8 cellular contexts compared by ENCODE assay signal in genomic region chr19:16367269-16367683, GRCh38. TPM values are rescaled to one million over a fixed set of nuclear protein-coding genes. Genes with fewer than 3 reads are reported as not detected.
DNase-seq lines count a peak whose midpoint lies in the region; ATAC-seq and TF ChIP-seq lines count a peak whose summit lies in the region.

No MANE protein-coding gene starts in this region.

- TF ChIP-seq POLR2A in gastroesophageal sphincter (IDR thresholded peaks at IDR 0.05), result no peak

- peak overlapping the region; percentile 99 for H3K4me2 ChIP-seq in KMS-11

- no peaks in the 10 kb centered on the region for H3K79me2 ChIP-seq in KMS-11 (ENCODE audit: insufficient read depth, low read depth)

- H2AFZ ChIP-seq in KMS-11 (ENCODE audit: low read depth), result no peak overlapping the region

- peaks cover 20% of the 10 kb centered on the region for H3K4me1 Mint-ChIP-seq in activated naive CD4-positive, alpha-beta T cell treated with anti-CD3 and anti-CD28 coated beads, Interleukin-2, amount 50 U/mL, for 24 hours
- H3K4me1 Mint-ChIP-seq in stimulated activated naive CD8-positive, alpha-beta T cell treated with anti-CD3 and anti-CD28 coated beads, Interleukin-15, amount 100 ng/mL, for 72 hours, result no peaks in the 10 kb centered on the region

- peak overlapping the region; percentile 83 for H3K4me3 Mint-ChIP-seq in activated naive CD4-positive, alpha-beta T cell treated with anti-CD3 and anti-CD28 coated beads, Interleukin-2, amount 50 U/mL, for 24 hours
- peak overlapping the region; percentile 64 to 71 for H3K4me3 Mint-ChIP-seq in stimulated activated naive CD8-positive, alpha-beta T cell treated with anti-CD3 and anti-CD28 coated beads, Interleukin-15, amount 100 ng/mL, for 72 hours

- H3K27me3 ChIP-seq in KMS-11 (ENCODE audit: insufficient read depth, low read depth), result no peaks in the 10 kb centered on the region
- H3K27me3 ChIP-seq in gastroesophageal sphincter, result no peaks in the 10 kb centered on the region

- no peak for TF ChIP-seq EP300 in gastroesophageal sphincter (IDR thresholded peaks at IDR 0.05)

- H3K27ac ChIP-seq in KMS-11 (peak overlapping the region; percentile 96), gastroesophageal sphincter (peak overlapping the region in 1 of 4 donors; percentile 20)

- H3K9ac ChIP-seq in KMS-11, result peak overlapping the region; percentile 69; the same call in 1 of the 2 replicates

- no peaks in the 10 kb centered on the region for H4K20me1 ChIP-seq in KMS-11 (ENCODE audit: insufficient read depth)

- H3K4me3 ChIP-seq in KMS-11 (IDR thresholded peaks at IDR 0.05; ENCODE audit: insufficient read depth, low read depth, low read length) (no peak overlapping the region), gastroesophageal sphincter (no peak overlapping the region)

- no peaks in the 10 kb centered on the region for H3K9me3 Mint-ChIP-seq in activated naive CD4-positive, alpha-beta T cell treated with anti-CD3 and anti-CD28 coated beads, Interleukin-2, amount 50 U/mL, for 24 hours
- no peaks in the 10 kb centered on the region for H3K9me3 Mint-ChIP-seq in stimulated activated naive CD8-positive, alpha-beta T cell treated with anti-CD3 and anti-CD28 coated beads, Interleukin-15, amount 100 ng/mL, for 72 hours

- peak overlapping the region; percentile 86 for H3K27ac Mint-ChIP-seq in activated naive CD4-positive, alpha-beta T cell treated with anti-CD3 and anti-CD28 coated beads, Interleukin-2, amount 50 U/mL, for 24 hours
- peak overlapping the region; percentile 73 to 90 for H3K27ac Mint-ChIP-seq in stimulated activated naive CD8-positive, alpha-beta T cell treated with anti-CD3 and anti-CD28 coated beads, Interleukin-15, amount 100 ng/mL, for 72 hours

- ATAC-seq in stimulated activated naive CD8-positive, alpha-beta T cell treated with anti-CD3 and anti-CD28 coated beads, Interleukin-15, amount 100 ng/mL, for 72 hours, result peak; percentile 51
- ATAC-seq in HG02610 (IDR thresholded peaks at IDR 0.05; ENCODE audit: unreplicated experiment), result no peak
- ATAC-seq in gastroesophageal sphincter, result no peak

- H3K4me1 ChIP-seq in KMS-11 (ENCODE audit: low read depth, poor library complexity, severe bottlenecking), result peaks cover 82% of the 10 kb centered on the region
- H3K4me1 ChIP-seq in gastroesophageal sphincter, result peaks cover 0 to 24% (median 13%) of the 10 kb centered on the region in 3 donors

- H3K9me3 ChIP-seq in gastroesophageal sphincter, result no peaks in the 10 kb centered on the region

- H3K36me3 ChIP-seq in KMS-11 (ENCODE audit: insufficient read depth) (no peaks in the 10 kb centered on the region), gastroesophageal sphincter (peaks cover 0 to 16% of the 10 kb centered on the region in 2 donors)

- DNase-seq in activated CD4-positive, alpha-beta T cell treated with anti-CD3 and anti-CD28 coated beads for 48 hours, result peak; percentile 54
- no peak for DNase-seq in activated CD4-positive, alpha-beta T cell treated with anti-CD3 and anti-CD28 coated beads, Interleukin-2, amount 50 U/mL, for 4 hours
- peak; percentile 61 to 74 for DNase-seq in stimulated activated naive CD8-positive, alpha-beta T cell treated with anti-CD3 and anti-CD28 coated beads, Interleukin-15, amount 100 ng/mL, for 72 hours
- DNase-seq in NCI-H1436 treated with DMSO at 0.1 percent for 48 hours (lab: John Stamatoyannopoulos, UW), result no peak

- TF ChIP-seq CTCF in KMS-11 (conservative IDR thresholded peaks at IDR 0.05; ENCODE audit: low read depth, low read length), result no peak
- no peak for TF ChIP-seq CTCF in gastroesophageal sphincter (IDR thresholded peaks at IDR 0.05)

- H3K36me3 Mint-ChIP-seq in activated naive CD4-positive, alpha-beta T cell treated with anti-CD3 and anti-CD28 coated beads, Interleukin-2, amount 50 U/mL, for 24 hours, result no peaks in the 10 kb centered on the region

- 84 to 87% methylated on average over 7 to 10 of the region's 10 CpGs for WGBS in gastroesophageal sphincter (ENCODE audit: low coverage in 1 of 2), 2 donors

- no peaks in the 10 kb centered on the region for H3K27me3 Mint-ChIP-seq in activated naive CD4-positive, alpha-beta T cell treated with anti-CD3 and anti-CD28 coated beads, Interleukin-2, amount 50 U/mL, for 24 hours
- H3K27me3 Mint-ChIP-seq in stimulated activated naive CD8-positive, alpha-beta T cell treated with anti-CD3 and anti-CD28 coated beads, Interleukin-15, amount 100 ng/mL, for 72 hours, result peaks cover 36% of the 10 kb centered on the region

RNA-seq across cellular contexts. Expression of gene KLF2, which starts 42.6 kb away (rescaled TPM):
- 10 to 100 TPM; 29.4 to 40.0 (median 34.9) TPM for total RNA-seq in gastroesophageal sphincter

Comparison
In these comparisons a context has a peak if more than half of its experiments do, and no peak if none do; other contexts are left out.
1. DNase-seq: peak in activated CD4-positive, alpha-beta T cell treated with anti-CD3 and anti-CD28 coated beads for 48 hours (single experiment) and stimulated activated naive CD8-positive, alpha-beta T cell treated with anti-CD3 and anti-CD28 coated beads, Interleukin-15, amount 100 ng/mL, for 72 hours (2 of 2); none in activated CD4-positive, alpha-beta T cell treated with anti-CD3 and anti-CD28 coated beads, Interleukin-2, amount 50 U/mL, for 4 hours (0 of 2) and NCI-H1436 treated with DMSO at 0.1 percent for 48 hours (single experiment).